14 cellular contexts compared by ENCODE assay signal in the genomic region with DNA sequence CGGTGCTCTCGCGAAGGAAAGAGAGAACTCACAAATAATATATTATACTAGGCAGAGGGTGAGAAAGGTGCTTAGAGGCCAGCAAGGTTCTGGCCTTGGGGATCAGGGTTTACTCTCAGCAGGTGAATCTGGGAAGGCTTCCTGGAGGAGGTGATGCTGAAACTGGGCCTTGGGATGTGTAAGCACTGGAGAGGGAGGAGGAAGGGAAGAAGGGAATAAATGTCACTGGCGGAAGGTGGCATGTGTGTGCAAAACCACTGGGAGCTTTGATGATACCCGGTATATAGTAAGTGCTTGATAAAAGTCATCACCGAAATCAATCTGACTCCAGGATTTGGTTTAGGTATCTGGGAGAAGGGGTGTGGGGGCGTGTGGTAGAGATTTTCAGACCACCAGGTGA. TPM values are rescaled to one million over a fixed set of nuclear protein-coding genes. Genes with fewer than 3 reads are reported as not detected.
DNase-seq lines count a peak whose midpoint lies in the region; ATAC-seq, FAIRE-seq and TF ChIP-seq lines count a peak whose summit lies in the region.
"Had no signal": no experiment of that assay in that cellular context is flagged by ENCODE, and none has a peak within 500 bp of the region (broad histone marks: within the 10 kb centered on the region; RNA-seq: fewer than 3 reads in every experiment).

No MANE protein-coding gene starts in this region.

- H3K27me3 Mint-ChIP-seq in mesothelial cell of epicardium (ENCODE audit: low read depth), result no peaks in the 10 kb centered on the region

- no TSS peak for BruUV-seq in HepG2 (replicated peaks; lab: Mats Ljungman, UMichigan)

- H3K4me1 ChIP-seq in HepG2 (ENCODE audit: insufficient read depth, low read length) (no peaks in the 10 kb centered on the region; the same call in 1 of the 2 replicates), right lobe of liver (no peaks in the 10 kb centered on the region), adipocyte (ENCODE audit: control insufficient read depth, insufficient read depth, low read length) (peaks cover 71% of the 10 kb centered on the region), muscle layer of colon (ENCODE audit: insufficient read depth, low read length) (peaks cover 52% of the 10 kb centered on the region), vagina (peaks cover 73% of the 10 kb centered on the region)

- intact Hi-C loops in HepG2 (cut with micrococcal nuclease; ENCODE audit: unreplicated experiment), result no loop called here
- intact Hi-C loops in right lobe of liver (cut with DNase I), result no loop called here
- intact Hi-C loops in vagina (cut with DNase I), result no loop called here

- H3K4me2 ChIP-seq in HepG2 (ENCODE audit: low read depth, low read length), result no peak overlapping the region

- H3K27ac ChIP-seq in HepG2 (ENCODE audit: extremely low read length, insufficient read depth, low read length), result no peak overlapping the region
- no peak overlapping the region for H3K27ac ChIP-seq in right lobe of liver
- peak overlapping the region; percentile 19 for H3K27ac ChIP-seq in muscle layer of colon (ENCODE audit: low read depth, low read length)
- H3K27ac ChIP-seq in vagina, result peak overlapping the region; percentile 70

- H3K27ac Mint-ChIP-seq in mesothelial cell of epicardium, result no peak overlapping the region
- H3K27ac Mint-ChIP-seq: nephron progenitor cell had no signal

- H3K36me3 Mint-ChIP-seq in mesothelial cell of epicardium, result no peaks in the 10 kb centered on the region

- no peaks in the 10 kb centered on the region for H3K27me3 ChIP-seq in HepG2 (ENCODE audit: control insufficient read depth in 1 of 2, insufficient read depth in 2 of 2, low read length in 2 of 2)
- H3K27me3 ChIP-seq in right lobe of liver, result no peaks in the 10 kb centered on the region
- H3K27me3 ChIP-seq in adipocyte (replicated peaks; ENCODE audit: control insufficient read depth, insufficient read depth, low read length), result no peaks in the 10 kb centered on the region
- H3K27me3 ChIP-seq in muscle layer of colon (ENCODE audit: control insufficient read depth in 1 of 2, insufficient read depth in 2 of 2, low read length in 2 of 2), result no peaks in the 10 kb centered on the region
- H3K27me3 ChIP-seq in vagina, result no peaks in the 10 kb centered on the region
- H3K27me3 ChIP-seq: upper lobe of left lung had no signal

- FAIRE-seq in HepG2 (lab: Jason Lieb, UNC), result no peak

- no peak for TF ChIP-seq POLR2A in HepG2 (IDR thresholded peaks at IDR 0.05; ENCODE audit: insufficient read depth in 1 of 2, low read depth in 2 of 2, low read length in 2 of 2)
- no peak for TF ChIP-seq POLR2A in right lobe of liver (IDR thresholded peaks at IDR 0.05)
- no peak for TF ChIP-seq POLR2A in vagina (IDR thresholded peaks at IDR 0.05)

- H2AFZ ChIP-seq in HepG2 (ENCODE audit: low read length), result no peak overlapping the region

- H3K4me3 ChIP-seq in HepG2 (replicated peaks in 1 of 3; ENCODE audit: insufficient read depth in 1 of 3, low read depth in 2 of 3, low read length in 3 of 3), result no peak overlapping the region
- H3K4me3 ChIP-seq in right lobe of liver, result no peak overlapping the region
- no peak overlapping the region for H3K4me3 ChIP-seq in adipocyte (ENCODE audit: low read length)
- H3K4me3 ChIP-seq in muscle layer of colon (ENCODE audit: low read depth in 1 of 2, low read length in 2 of 2), result no peak overlapping the region
- H3K4me3 ChIP-seq in vagina, result no peak overlapping the region

- CTCF ChIA-PET in HepG2 (lab: Yijun Ruan, JAX; ENCODE audit: low intra/inter-chr PET ratio, low total read pairs), result no interaction called here

- H3K9me3 Mint-ChIP-seq in mesothelial cell of epicardium, result no peaks in the 10 kb centered on the region
- H3K9me3 Mint-ChIP-seq: nephron progenitor cell had no signal

- POLR2A ChIA-PET in HepG2 (lab: Yijun Ruan, JAX), result no interaction called here

- H3K9ac ChIP-seq in HepG2 (ENCODE audit: insufficient read depth, low read depth, low read length) (no peak overlapping the region), adipocyte (ENCODE audit: low read length) (peak overlapping the region; percentile 18), muscle layer of colon (ENCODE audit: low read length) (no peak overlapping the region)

- TF ChIP-seq CTCF in HepG2 (CRISPR knock-in tag; IDR thresholded peaks at IDR 0.05), result no peak
- TF ChIP-seq CTCF in right lobe of liver (IDR thresholded peaks at IDR 0.05), result no peak
- TF ChIP-seq CTCF in vagina (IDR thresholded peaks at IDR 0.05), result no peak
- TF ChIP-seq CTCF in mesothelial cell of epicardium (IDR thresholded peaks at IDR 0.05; ENCODE audit: unreplicated experiment), result no peak

- TF ChIP-seq RAD21 in HepG2 (CRISPR knock-in tag; IDR thresholded peaks at IDR 0.05), result no peak

- WGBS in HepG2 (ENCODE audit: low lambda C conversion rate), result 88% methylated on average over 7 of the region's 7 CpGs
- WGBS in right lobe of liver (ENCODE audit: insufficient coverage, low coverage, low lambda C conversion rate, missing lambda C conversion rate), result 83% methylated on average over 4 of the region's 7 CpGs

- H3K79me2 ChIP-seq in HepG2 (ENCODE audit: insufficient read depth, low read length), result no peaks in the 10 kb centered on the region

- no peak overlapping the region for H3K4me3 Mint-ChIP-seq in mesothelial cell of epicardium
- H3K4me3 Mint-ChIP-seq: nephron progenitor cell had no signal

- ATAC-seq in HepG2 (no peak), right lobe of liver (no peak), GM21528 (IDR thresholded peaks at IDR 0.05; ENCODE audit: low FRiP score, unreplicated experiment) (no peak)

- TF ChIP-seq EP300 in HepG2 (IDR thresholded peaks at IDR 0.05; ENCODE audit: low read depth in 2 of 2, low read length in 2 of 2) (no peak), HepG2 (CRISPR knock-in tag; IDR thresholded peaks at IDR 0.05; ENCODE audit: borderline replicate concordance) (no peak)

- DNase-seq in HepG2 (ENCODE audit: low spot score), result no peak
- no peak for DNase-seq in right lobe of liver
- DNase-seq in adipocyte (ENCODE audit: low read depth), result no peak
- DNase-seq in vagina (ENCODE audit: extremely low spot score in 2 of 2), result no peak
- DNase-seq in GOT3 (lab: John Stamatoyannopoulos, UW), result no peak
- no peak for DNase-seq in mesothelial cell of epicardium (ENCODE audit: low spot score in 2 of 2, unreplicated experiment in 2 of 2)
- DNase-seq: activated CD4-positive, CD25-positive, alpha-beta regulatory T cell treated with anti-CD3 and anti-CD28 coated beads, Interleukin-2, amount 50 U/mL, for 72 hours; AML-193; DMS 273 treated with DMSO at 0.1 percent for 48 hours; NCI-H2081 treated with DMSO at 0.1 percent for 48 hours; nephron progenitor cell; upper lobe of left lung had no signal

- H3K9me3 ChIP-seq in HepG2 (ENCODE audit: low read length) (no peaks in the 10 kb centered on the region), right lobe of liver (no peaks in the 10 kb centered on the region), adipocyte (ENCODE audit: control insufficient read depth, low read length) (no peaks in the 10 kb centered on the region), muscle layer of colon (ENCODE audit: low read length) (no peaks in the 10 kb centered on the region), vagina (no peaks in the 10 kb centered on the region)
- H3K9me3 ChIP-seq: upper lobe of left lung had no signal

- no peaks in the 10 kb centered on the region for H3K36me3 ChIP-seq in HepG2 (replicated peaks in 1 of 2; ENCODE audit: control insufficient read depth in 1 of 2, insufficient read depth in 2 of 2, low read length in 2 of 2)
- no peaks in the 10 kb centered on the region for H3K36me3 ChIP-seq in right lobe of liver
- no peaks in the 10 kb centered on the region for H3K36me3 ChIP-seq in adipocyte (ENCODE audit: control insufficient read depth, insufficient read depth, low read length, severe bottlenecking)
- no peaks in the 10 kb centered on the region for H3K36me3 ChIP-seq in muscle layer of colon (ENCODE audit: insufficient read depth, low read length)
- H3K36me3 ChIP-seq in vagina, result no peaks in the 10 kb centered on the region

- in situ Hi-C loops in HepG2 (cut with HindIII; ENCODE audit: extremely low pct_ligation_motif_present, low pct_unique_long_range_greater_than_20kb), result no loop called here

- H4K20me1 ChIP-seq in HepG2 (ENCODE audit: insufficient read depth, low read length), result no peaks in the 10 kb centered on the region

- peaks cover 31% of the 10 kb centered on the region for H3K4me1 Mint-ChIP-seq in mesothelial cell of epicardium

RNA-seq across cellular contexts. Expression of gene SPSB1, which starts 24.4 kb away (rescaled TPM):
- total RNA-seq in HepG2 (2016; rRNA removed; fragmentation: Illumina TruSeq; extraction: Trizol) (5.0 and 7.1 TPM in 2 replicates), right lobe of liver (100 to 1,000 TPM in 1 of 6 experiments, 10 to 100 TPM in 4, 1 to 10 TPM in 1; 7.7 to 121 (median 37.0) TPM), vagina (40.0 TPM), mesothelial cell of epicardium (22.0 to 24.8 TPM (median 23.9 TPM) in 3 replicates)
- 2.4 and 2.5 TPM in 2 replicates for total RNA-seq in HepG2 (2016; cell fraction: cytosol; rRNA removed; fragmentation: Illumina TruSeq; extraction: Trizol; ENCODE audit: low read depth)
- total RNA-seq in HepG2 (2016; cell fraction: insoluble cytoplasmic fraction; rRNA removed; fragmentation: Illumina TruSeq; extraction: Trizol), result 5.2 and 5.8 TPM in 2 replicates
- 4.4 and 5.9 TPM in 2 replicates for total RNA-seq in HepG2 (2016; cell fraction: membrane; rRNA removed; fragmentation: Illumina TruSeq; extraction: Trizol)
- 4.3 and 4.4 TPM in 2 replicates for total RNA-seq in HepG2 (2016; cell fraction: nucleus; rRNA removed; fragmentation: Illumina TruSeq; extraction: Trizol)
- 8.0 and 10.9 TPM in 2 replicates for polyA plus RNA-seq in HepG2 (2011; rRNA removed)
- 8.1 and 8.5 TPM in 2 replicates for polyA plus RNA-seq in HepG2 (2011; cell fraction: cytosol; rRNA removed)
- polyA plus RNA-seq in HepG2 (2011; cell fraction: nucleus; rRNA removed), result 5.1 TPM in 2 replicates
- polyA plus RNA-seq in HepG2 (2012), result 4.0 and 7.7 TPM in 2 replicates
- 1.9 and 2.2 TPM in 2 replicates for polyA plus RNA-seq in HepG2 (2016; cell fraction: cytosol; fragmentation: Illumina TruSeq; extraction: Trizol; ENCODE audit: low read depth)
- polyA plus RNA-seq in HepG2 (2016; cell fraction: insoluble cytoplasmic fraction; fragmentation: Illumina TruSeq; extraction: Trizol; ENCODE audit: low read depth), result 7.3 and 7.8 TPM in 2 replicates
- 3.9 and 4.2 TPM in 2 replicates for polyA plus RNA-seq in HepG2 (2016; cell fraction: membrane; fragmentation: Illumina TruSeq; extraction: Trizol; ENCODE audit: low read depth)
- polyA plus RNA-seq in HepG2 (2016; cell fraction: nucleus; fragmentation: Illumina TruSeq; extraction: Trizol; ENCODE audit: insufficient read depth, low read depth), result 3.9 and 4.4 TPM in 2 replicates
- polyA minus RNA-seq in HepG2 (2011; rRNA and poly(A)+ RNA removed; ENCODE audit: low replicate concordance), result 9.2 and 17.1 TPM in 2 replicates
- 3.6 and 6.4 TPM in 2 replicates for polyA minus RNA-seq in HepG2 (2011; cell fraction: cytosol; rRNA and poly(A)+ RNA removed)
- polyA minus RNA-seq in HepG2 (2011; cell fraction: nucleus; rRNA and poly(A)+ RNA removed), result 3.1 and 4.2 TPM in 2 replicates

Comparison
In these comparisons a context has a peak if more than half of its experiments do, and no peak if none do; other contexts are left out.
1. H3K27ac ChIP-seq: peak in muscle layer of colon (single experiment) and vagina (single experiment); none in HepG2 (single experiment) and right lobe of liver (0 of 3).